1 cellular context compared by ENCODE assay signal in the genomic region with DNA sequence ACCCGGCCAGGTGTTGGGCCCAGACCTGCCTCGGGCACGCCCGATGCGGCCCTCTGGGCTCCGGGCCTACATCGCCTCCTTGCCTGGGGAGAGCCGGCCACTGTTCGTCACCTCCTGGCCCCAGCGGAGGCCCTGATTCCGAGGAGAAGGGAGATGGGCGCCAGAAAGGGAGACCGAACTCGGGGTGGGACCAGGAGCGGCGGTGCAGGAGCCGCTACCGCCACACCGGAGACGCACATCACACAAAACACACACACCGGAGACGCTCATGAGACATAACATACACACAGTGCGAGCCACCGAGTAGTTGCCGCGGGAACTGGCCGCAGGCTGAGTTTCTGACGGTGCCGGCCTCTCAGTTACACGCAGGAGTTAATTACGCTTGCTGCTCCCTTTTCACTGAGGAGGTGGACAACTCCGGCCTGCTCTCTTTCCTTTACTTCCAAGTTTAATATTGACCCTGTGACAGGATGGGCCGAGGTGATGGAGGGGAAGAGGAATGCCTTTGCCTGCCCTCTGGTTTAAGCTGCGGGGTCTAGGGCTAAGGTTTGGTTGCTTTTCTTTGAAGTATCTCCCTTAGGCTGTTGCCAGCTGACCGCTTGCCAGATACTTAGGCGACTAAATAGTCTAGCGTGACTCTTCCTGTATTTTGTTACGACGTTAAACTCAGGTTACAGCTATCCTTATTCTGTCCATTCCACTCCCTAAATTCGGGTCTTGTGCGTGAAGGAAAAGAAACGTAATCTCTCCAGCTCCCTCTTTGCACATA.
TF ChIP-seq lines count a peak whose summit lies in the region.

No MANE protein-coding gene starts in this region.

TF ChIP-seq in GM23338, 12 proteins besides CTCF, POLR2A, EP300 and RAD21 (continued from another document):
- TF ChIP-seq ZNF462 (CRISPR knock-in tag; IDR thresholded peaks at IDR 0.05) (no peak), STAT1 (IDR thresholded peaks at IDR 0.05; ENCODE audit: unreplicated experiment) (no peak), EZH2 (IDR thresholded peaks at IDR 0.05; ENCODE audit: low read depth, unreplicated experiment) (no peak), CREB1 (CRISPR knock-in tag; IDR thresholded peaks at IDR 0.05; ENCODE audit: low read depth) (no peak)
